In genomic region chr20:51440589-51440988, GRCh38 we compare ENCODE assay signal across 10 cellular contexts.
A peak's percentile ranks its signal among the peaks of the same experiment; 100 is the strongest.
DNase-seq lines count a peak whose midpoint lies in the region; ATAC-seq and TF ChIP-seq lines count a peak whose summit lies in the region.
"Had no signal": no experiment of that assay in that cellular context is flagged by ENCODE, and none has a peak within 500 bp of the region (broad histone marks: within the 10 kb centered on the region; RNA-seq: fewer than 3 reads in every experiment).

No MANE protein-coding gene starts in this region.

- TF ChIP-seq CTCF in spleen (IDR thresholded peaks at IDR 0.05 in 8 of 11, conservative IDR thresholded peaks at IDR 0.05 in 3 of 11) (no peak), MCF 10A (IDR thresholded peaks at IDR 0.05; ENCODE audit: unreplicated experiment) (no peak)

- peak; percentile 28 for ATAC-seq in activated CD8-positive, alpha-beta memory T cell treated with anti-CD3 and anti-CD28 coated beads, Interleukin-2, amount 10 ng/mL, durations not matched to agents 7 days and 5 days
- ATAC-seq in T-helper 17 cell = no peak

- H3K36me3 ChIP-seq in spleen = peaks cover 0 to 31% (median 0%) of the 10 kb centered on the region in 6 donors

- H3K4me3 ChIP-seq in spleen = no peak overlapping the region

- no peaks in the 10 kb centered on the region for H3K27me3 ChIP-seq in spleen (replicated peaks in 1 of 7)

- H3K4me3 Mint-ChIP-seq in activated CD8-positive, alpha-beta memory T cell treated with anti-CD3 and anti-CD28 coated beads, Interleukin-2, amount 10 ng/mL, durations not matched to agents 7 days and 5 days = no peak overlapping the region
- peak overlapping the region; percentile 7 for H3K4me3 Mint-ChIP-seq in T-helper 17 cell
- no peak overlapping the region for H3K4me3 Mint-ChIP-seq in MCF 10A (ENCODE audit: unreplicated experiment)
- H3K4me3 Mint-ChIP-seq: dendritic cell treated with granulocyte-macrophage colony-stimulating factor and Interleukin-4, amounts not matched to agents 40 ng/mL and 50 ng/mL, for 4 days had no signal

- H3K27ac ChIP-seq in spleen = peak overlapping the region in 5 of 8 donors; percentile 16 to 57 (median 43)

- no peaks in the 10 kb centered on the region for H3K9me3 Mint-ChIP-seq in activated CD8-positive, alpha-beta memory T cell treated with anti-CD3 and anti-CD28 coated beads, Interleukin-2, amount 10 ng/mL, durations not matched to agents 7 days and 5 days (ENCODE audit: low read depth)
- H3K9me3 Mint-ChIP-seq in MCF 10A (ENCODE audit: unreplicated experiment) = no peaks in the 10 kb centered on the region
- H3K9me3 Mint-ChIP-seq: dendritic cell treated with granulocyte-macrophage colony-stimulating factor and Interleukin-4, amounts not matched to agents 40 ng/mL and 50 ng/mL, for 4 days had no signal

- H3K4me1 ChIP-seq in spleen = peaks cover 6 to 68% (median 38%) of the 10 kb centered on the region in 6 donors

- H3K9me3 ChIP-seq in T-helper 17 cell (ENCODE audit: control insufficient read depth, low read length, poor library complexity, severe bottlenecking) (no peaks in the 10 kb centered on the region), spleen (no peaks in the 10 kb centered on the region)

- H3K36me3 Mint-ChIP-seq in activated CD8-positive, alpha-beta memory T cell treated with anti-CD3 and anti-CD28 coated beads, Interleukin-2, amount 10 ng/mL, durations not matched to agents 7 days and 5 days = peaks cover 65% of the 10 kb centered on the region
- H3K36me3 Mint-ChIP-seq in T-helper 17 cell (ENCODE audit: low read depth) = peaks cover 7% of the 10 kb centered on the region
- no peaks in the 10 kb centered on the region for H3K36me3 Mint-ChIP-seq in MCF 10A (ENCODE audit: insufficient read depth, unreplicated experiment)

- no TSS peak for BruUV-seq in MCF 10A (replicated peaks; lab: Mats Ljungman, UMichigan)

- DNase-seq in activated CD8-positive, alpha-beta memory T cell treated with anti-CD3 and anti-CD28 coated beads, Interleukin-2, amount 10 ng/mL, durations not matched to agents 7 days and 5 days = peak; percentile 57
- DNase-seq in activated CD8-positive, alpha-beta memory T cell treated with anti-CD3 and anti-CD28 coated beads, Interleukin-2, amount 50 U/mL, for 48 hours = no peak
- peak; percentile 64 for DNase-seq in HT1080 (ENCODE audit: low read depth)
- DNase-seq in T-helper 17 cell = no peak
- peak; percentile 76 for DNase-seq in spleen
- DNase-seq in GDM1 (lab: John Stamatoyannopoulos, UW) = no peak
- DNase-seq in MCF 10A (ENCODE audit: unreplicated experiment) = no peak
- DNase-seq in inferior parietal cortex (ENCODE audit: extremely low spot score) = no peak
- DNase-seq: activated T-cell treated with anti-CD3 and anti-CD28 coated beads for 4 hours had no signal

- no peaks in the 10 kb centered on the region for H3K27me3 Mint-ChIP-seq in activated CD8-positive, alpha-beta memory T cell treated with anti-CD3 and anti-CD28 coated beads, Interleukin-2, amount 10 ng/mL, durations not matched to agents 7 days and 5 days
- H3K27me3 Mint-ChIP-seq in T-helper 17 cell (no peaks in the 10 kb centered on the region), MCF 10A (ENCODE audit: insufficient read depth, unreplicated experiment) (no peaks in the 10 kb centered on the region)
- H3K27me3 Mint-ChIP-seq: dendritic cell treated with granulocyte-macrophage colony-stimulating factor and Interleukin-4, amounts not matched to agents 40 ng/mL and 50 ng/mL, for 4 days had no signal

- intact Hi-C loops in spleen (cut with DNase I; ENCODE audit: low total_unique reads) (no loop called here), MCF 10A (cut with micrococcal nuclease) (no loop called here)

- POLR2A ChIA-PET in MCF 10A (lab: Yijun Ruan, JAX) = interaction anchor here (0.7 kb wide), 1 partner anchor 28 kb away, joined by 3 read pairs; no protein-coding TSS in a partner anchor

- peaks cover 82% of the 10 kb centered on the region for H3K4me1 Mint-ChIP-seq in activated CD8-positive, alpha-beta memory T cell treated with anti-CD3 and anti-CD28 coated beads, Interleukin-2, amount 10 ng/mL, durations not matched to agents 7 days and 5 days
- H3K4me1 Mint-ChIP-seq in T-helper 17 cell = peaks cover 35% of the 10 kb centered on the region
- H3K4me1 Mint-ChIP-seq in MCF 10A (ENCODE audit: insufficient read depth, unreplicated experiment) = no peaks in the 10 kb centered on the region

- CTCF ChIA-PET in activated CD8-positive, alpha-beta memory T cell treated with anti-CD3 and anti-CD28 coated beads, Interleukin-2, amount 10 ng/mL, durations not matched to agents 7 days and 5 days (lab: Charles Lee) = interaction anchor here (1.0 kb wide), 1 partner anchor 24 kb away, joined by 3 read pairs; no protein-coding TSS in a partner anchor
- CTCF ChIA-PET in MCF 10A (lab: Yijun Ruan, JAX) = no interaction called here

- H3K27ac Mint-ChIP-seq in activated CD8-positive, alpha-beta memory T cell treated with anti-CD3 and anti-CD28 coated beads, Interleukin-2, amount 10 ng/mL, durations not matched to agents 7 days and 5 days = peak overlapping the region; percentile 78
- H3K27ac Mint-ChIP-seq in T-helper 17 cell (peak overlapping the region; percentile 87), MCF 10A (ENCODE audit: low read depth, unreplicated experiment) (no peak overlapping the region)

- no peak for TF ChIP-seq POLR2A in spleen (IDR thresholded peaks at IDR 0.05)

- WGBS in spleen, 5 donors = 43 to 69% (median 54%) methylated on average over 7 of the region's 7 CpGs

Comparison
In these comparisons a context has a peak if more than half of its experiments do, and no peak if none do; other contexts are left out.
1. DNase-seq: peak in activated CD8-positive, alpha-beta memory T cell treated with anti-CD3 and anti-CD28 coated beads, Interleukin-2, amount 10 ng/mL, durations not matched to agents 7 days and 5 days (single experiment), HT1080 (single experiment) and spleen (single experiment); none in activated CD8-positive, alpha-beta memory T cell treated with anti-CD3 and anti-CD28 coated beads, Interleukin-2, amount 50 U/mL, for 48 hours (single experiment), T-helper 17 cell (0 of 3), GDM1 (single experiment), MCF 10A (single experiment) and inferior parietal cortex (single experiment).